ENCODE assay signal across 1 cellular context in genomic region chr9:27227192-27227591, GRCh38.
TF ChIP-seq lines count a peak whose summit lies in the region.

No MANE protein-coding gene starts in this region.

TF ChIP-seq in HepG2, 621 proteins besides CTCF, POLR2A, EP300 and RAD21 (continued from another document):
- TF ChIP-seq CEBPZ (IDR thresholded peaks at IDR 0.05; ENCODE audit: low read length), result no peak
